Comparison of ENCODE assay signal across 12 cellular contexts in the genomic region with DNA sequence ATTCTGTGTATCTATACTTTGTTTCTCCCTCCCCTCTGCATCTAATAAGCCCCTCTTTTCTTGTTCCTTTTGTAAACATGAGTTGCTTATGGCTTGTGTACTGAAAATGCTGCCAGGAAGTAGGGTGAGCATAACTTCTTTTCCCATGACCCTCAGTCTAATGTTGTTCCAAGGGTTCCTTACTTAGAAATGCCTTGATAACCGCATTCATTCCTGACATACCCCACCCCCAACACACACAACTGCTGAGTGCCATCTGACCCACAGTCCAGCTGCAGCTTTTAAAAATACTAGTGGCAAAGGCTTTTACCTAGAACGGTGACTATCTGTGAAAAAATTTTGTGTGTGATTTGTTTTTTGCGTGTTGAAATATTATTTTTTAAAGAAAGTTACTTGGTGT. TPM values are rescaled to one million over a fixed set of nuclear protein-coding genes. Genes with fewer than 3 reads are reported as not detected.
A peak's percentile ranks its signal among the peaks of the same experiment; 100 is the strongest.
DNase-seq lines count a peak whose midpoint lies in the region; ATAC-seq and TF ChIP-seq lines count a peak whose summit lies in the region.
"Had no signal": no experiment of that assay in that cellular context is flagged by ENCODE, and none has a peak within 500 bp of the region (broad histone marks: within the 10 kb centered on the region; RNA-seq: fewer than 3 reads in every experiment).

No MANE protein-coding gene starts in this region.

- H3K4me1 Mint-ChIP-seq in naive thymus-derived CD8-positive, alpha-beta T cell, result peaks cover 0 to 4% (median 0%) of the 10 kb centered on the region in 4 donors

- H3K4me1 ChIP-seq in lower lobe of right lung, result peaks cover 23% of the 10 kb centered on the region
- H3K4me1 ChIP-seq in upper lobe of right lung, result peaks cover 10% of the 10 kb centered on the region

- no peak overlapping the region for H3K27ac Mint-ChIP-seq in naive thymus-derived CD8-positive, alpha-beta T cell
- H3K27ac Mint-ChIP-seq: activated naive CD8-positive, alpha-beta T cell treated with anti-CD3 and anti-CD28 coated beads, Interleukin-2, amount 50 U/mL, for 24 hours had no signal

- H3K36me3 Mint-ChIP-seq in naive thymus-derived CD8-positive, alpha-beta T cell, result no peaks in the 10 kb centered on the region

- H3K27ac ChIP-seq in lower lobe of right lung, result peak overlapping the region; percentile 58
- H3K27ac ChIP-seq in upper lobe of right lung, result no peak overlapping the region
- H3K27ac ChIP-seq: 22Rv1 had no signal

- DNase-seq in DMS 273 (lab: John Stamatoyannopoulos, UW; ENCODE audit: unreplicated experiment), result peak; percentile 61
- DNase-seq in DMS 273 treated with DMSO at 0.1 percent for 48 hours (lab: John Stamatoyannopoulos, UW), result no peak
- peak; percentile 72 for DNase-seq in dedifferentiated amniotic fluid mesenchymal stem cell (ENCODE audit: extremely low spot score)
- no peak for DNase-seq in lower lobe of right lung
- DNase-seq in upper lobe of right lung, result no peak
- DNase-seq in naive thymus-derived CD8-positive, alpha-beta T cell, result no peak
- DNase-seq in effector CD4-positive, alpha-beta T cell, result no peak
- no peak for DNase-seq in omental fat pad (ENCODE audit: low spot score)
- DNase-seq: activated naive CD8-positive, alpha-beta T cell treated with anti-CD3 and anti-CD28 coated beads, Interleukin-2, amount 50 U/mL, for 24 hours; kidney; NCI-H2107 had no signal

- H3K9me3 ChIP-seq in lower lobe of right lung (no peaks in the 10 kb centered on the region), upper lobe of right lung (no peaks in the 10 kb centered on the region)

- intact Hi-C loops in lower lobe of right lung (cut with DNase I) (no loop called here), upper lobe of right lung (cut with DNase I) (no loop called here)

- H3K27me3 ChIP-seq in lower lobe of right lung (ENCODE audit: low read depth), result no peaks in the 10 kb centered on the region
- H3K27me3 ChIP-seq in upper lobe of right lung, result no peaks in the 10 kb centered on the region

- H3K4me3 Mint-ChIP-seq in naive thymus-derived CD8-positive, alpha-beta T cell, result no peak overlapping the region
- H3K4me3 Mint-ChIP-seq: activated naive CD8-positive, alpha-beta T cell treated with anti-CD3 and anti-CD28 coated beads, Interleukin-2, amount 50 U/mL, for 24 hours had no signal

- H3K27me3 Mint-ChIP-seq in naive thymus-derived CD8-positive, alpha-beta T cell, result peaks cover 0 to under 1% (median 0%) of the 10 kb centered on the region in 5 donors
- H3K27me3 Mint-ChIP-seq: activated naive CD8-positive, alpha-beta T cell treated with anti-CD3 and anti-CD28 coated beads, Interleukin-2, amount 50 U/mL, for 24 hours had no signal

- POLR2A ChIA-PET in naive thymus-derived CD8-positive, alpha-beta T cell (lab: Charles Lee), result no interaction called here

- H3K36me3 ChIP-seq in lower lobe of right lung (no peaks in the 10 kb centered on the region), upper lobe of right lung (no peaks in the 10 kb centered on the region)

- no peak overlapping the region for H3K4me3 ChIP-seq in lower lobe of right lung
- H3K4me3 ChIP-seq in upper lobe of right lung, result no peak overlapping the region

- peaks cover 0 to 3% (median 0%) of the 10 kb centered on the region in 9 donors for H3K9me3 Mint-ChIP-seq in naive thymus-derived CD8-positive, alpha-beta T cell
- H3K9me3 Mint-ChIP-seq: activated naive CD8-positive, alpha-beta T cell treated with anti-CD3 and anti-CD28 coated beads, Interleukin-2, amount 50 U/mL, for 24 hours had no signal

- no peak for TF ChIP-seq CTCF in lower lobe of right lung (IDR thresholded peaks at IDR 0.05)
- no peak for TF ChIP-seq CTCF in upper lobe of right lung (IDR thresholded peaks at IDR 0.05)
- TF ChIP-seq CTCF in omental fat pad (IDR thresholded peaks at IDR 0.05), result no peak

- ATAC-seq in lower lobe of right lung (peak; percentile 90 to 94), upper lobe of right lung (peak; percentile 95), omental fat pad (ENCODE audit: low FRiP score) (no peak)
- ATAC-seq in naive thymus-derived CD8-positive, alpha-beta T cell, result no peak
- ATAC-seq: activated naive CD8-positive, alpha-beta T cell treated with anti-CD3 and anti-CD28 coated beads, Interleukin-2, amount 50 U/mL, for 24 hours had no signal

RNA-seq across cellular contexts. Expression of a gene that starts 52.5 kb away (rescaled TPM):
- 16.3 TPM for total RNA-seq in lower lobe of right lung
- total RNA-seq in upper lobe of right lung, result 19.8 TPM
- total RNA-seq in naive thymus-derived CD8-positive, alpha-beta T cell, result under 1 TPM; 0.83 to 0.93 TPM
- polyA plus RNA-seq in naive thymus-derived CD8-positive, alpha-beta T cell, result under 1 TPM in 1 of 3 donors, not detected in 2; 0.38 TPM
- total RNA-seq in omental fat pad, result 10 to 100 TPM in 3 of 4 donors, 1 to 10 TPM in 1; 9.6 to 47.4 (median 15.7) TPM

Comparison
In these comparisons a context has a peak if more than half of its experiments do, and no peak if none do; other contexts are left out.
1. DNase-seq: peak in DMS 273 (single experiment) and dedifferentiated amniotic fluid mesenchymal stem cell (single experiment); none in DMS 273 treated with DMSO at 0.1 percent for 48 hours (single experiment), lower lobe of right lung (single experiment), upper lobe of right lung (single experiment), naive thymus-derived CD8-positive, alpha-beta T cell (0 of 10), effector CD4-positive, alpha-beta T cell (single experiment) and omental fat pad (single experiment).
2. ATAC-seq: peak in lower lobe of right lung (2 of 2) and upper lobe of right lung (single experiment); none in naive thymus-derived CD8-positive, alpha-beta T cell (0 of 2) and omental fat pad (single experiment).